1 cellular context compared by ENCODE assay signal in the genomic region with DNA sequence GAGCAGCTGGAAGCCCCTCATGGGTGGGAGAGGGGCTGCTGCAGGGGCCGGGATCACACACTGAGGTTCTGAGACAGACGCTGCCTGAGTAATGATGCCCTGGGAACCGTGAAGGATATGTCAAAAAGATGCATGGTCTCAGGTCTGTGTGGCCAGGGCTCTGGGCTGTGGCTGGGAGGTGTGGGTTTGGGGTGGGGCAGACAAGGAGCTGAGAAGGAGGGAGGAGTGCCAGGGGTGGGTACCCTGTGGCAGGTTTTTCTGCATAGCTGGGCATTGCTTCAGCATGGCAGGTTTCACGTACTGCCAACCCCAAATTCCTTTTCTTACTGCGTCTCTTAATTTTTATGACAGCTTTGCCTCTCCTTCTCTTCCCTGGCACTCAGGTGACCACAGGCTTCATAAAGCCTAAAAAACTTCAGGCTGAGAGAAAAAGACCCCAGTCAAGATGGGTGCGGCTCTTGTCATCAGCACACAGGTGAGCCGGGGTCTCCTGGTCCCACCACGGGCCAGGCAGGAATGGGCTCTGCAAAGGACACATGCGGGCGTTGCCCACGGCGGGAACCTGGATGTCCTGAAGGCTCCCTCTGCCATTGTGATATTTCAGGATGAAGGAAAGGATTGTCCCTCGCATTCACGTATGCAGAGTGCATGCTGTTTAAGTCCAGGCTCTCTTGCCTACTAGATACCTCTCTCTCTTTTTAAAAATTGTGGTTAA.
TF ChIP-seq lines count a peak whose summit lies in the region.

No MANE protein-coding gene starts in this region.

TF ChIP-seq in GM23338, 12 proteins besides CTCF, POLR2A, EP300 and RAD21:
- TF ChIP-seq EZH2 (IDR thresholded peaks at IDR 0.05; ENCODE audit: low read depth, unreplicated experiment) (no peak), POLR2AphosphoS5 (IDR thresholded peaks at IDR 0.05; ENCODE audit: low read depth) (no peak), STAT1 (IDR thresholded peaks at IDR 0.05; ENCODE audit: unreplicated experiment) (no peak), ZNF331 (CRISPR knock-in tag; IDR thresholded peaks at IDR 0.05; ENCODE audit: low read depth) (no peak), NANOG (IDR thresholded peaks at IDR 0.05; ENCODE audit: borderline replicate concordance) (no peak)
- TF ChIP-seq, protein P1, sequence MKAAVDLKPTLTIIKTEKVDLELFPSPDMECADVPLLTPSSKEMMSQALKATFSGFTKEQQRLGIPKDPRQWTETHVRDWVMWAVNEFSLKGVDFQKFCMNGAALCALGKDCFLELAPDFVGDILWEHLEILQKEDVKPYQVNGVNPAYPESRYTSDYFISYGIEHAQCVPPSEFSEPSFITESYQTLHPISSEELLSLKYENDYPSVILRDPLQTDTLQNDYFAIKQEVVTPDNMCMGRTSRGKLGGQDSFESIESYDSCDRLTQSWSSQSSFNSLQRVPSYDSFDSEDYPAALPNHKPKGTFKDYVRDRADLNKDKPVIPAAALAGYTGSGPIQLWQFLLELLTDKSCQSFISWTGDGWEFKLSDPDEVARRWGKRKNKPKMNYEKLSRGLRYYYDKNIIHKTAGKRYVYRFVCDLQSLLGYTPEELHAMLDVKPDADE (IDR thresholded peaks at IDR 0.05): no peak
- TF ChIP-seq, protein P2, sequence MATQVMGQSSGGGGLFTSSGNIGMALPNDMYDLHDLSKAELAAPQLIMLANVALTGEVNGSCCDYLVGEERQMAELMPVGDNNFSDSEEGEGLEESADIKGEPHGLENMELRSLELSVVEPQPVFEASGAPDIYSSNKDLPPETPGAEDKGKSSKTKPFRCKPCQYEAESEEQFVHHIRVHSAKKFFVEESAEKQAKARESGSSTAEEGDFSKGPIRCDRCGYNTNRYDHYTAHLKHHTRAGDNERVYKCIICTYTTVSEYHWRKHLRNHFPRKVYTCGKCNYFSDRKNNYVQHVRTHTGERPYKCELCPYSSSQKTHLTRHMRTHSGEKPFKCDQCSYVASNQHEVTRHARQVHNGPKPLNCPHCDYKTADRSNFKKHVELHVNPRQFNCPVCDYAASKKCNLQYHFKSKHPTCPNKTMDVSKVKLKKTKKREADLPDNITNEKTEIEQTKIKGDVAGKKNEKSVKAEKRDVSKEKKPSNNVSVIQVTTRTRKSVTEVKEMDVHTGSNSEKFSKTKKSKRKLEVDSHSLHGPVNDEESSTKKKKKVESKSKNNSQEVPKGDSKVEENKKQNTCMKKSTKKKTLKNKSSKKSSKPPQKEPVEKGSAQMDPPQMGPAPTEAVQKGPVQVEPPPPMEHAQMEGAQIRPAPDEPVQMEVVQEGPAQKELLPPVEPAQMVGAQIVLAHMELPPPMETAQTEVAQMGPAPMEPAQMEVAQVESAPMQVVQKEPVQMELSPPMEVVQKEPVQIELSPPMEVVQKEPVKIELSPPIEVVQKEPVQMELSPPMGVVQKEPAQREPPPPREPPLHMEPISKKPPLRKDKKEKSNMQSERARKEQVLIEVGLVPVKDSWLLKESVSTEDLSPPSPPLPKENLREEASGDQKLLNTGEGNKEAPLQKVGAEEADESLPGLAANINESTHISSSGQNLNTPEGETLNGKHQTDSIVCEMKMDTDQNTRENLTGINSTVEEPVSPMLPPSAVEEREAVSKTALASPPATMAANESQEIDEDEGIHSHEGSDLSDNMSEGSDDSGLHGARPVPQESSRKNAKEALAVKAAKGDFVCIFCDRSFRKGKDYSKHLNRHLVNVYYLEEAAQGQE (IDR thresholded peaks at IDR 0.05; ENCODE audit: unreplicated experiment): no peak
- TF ChIP-seq, protein P3, sequence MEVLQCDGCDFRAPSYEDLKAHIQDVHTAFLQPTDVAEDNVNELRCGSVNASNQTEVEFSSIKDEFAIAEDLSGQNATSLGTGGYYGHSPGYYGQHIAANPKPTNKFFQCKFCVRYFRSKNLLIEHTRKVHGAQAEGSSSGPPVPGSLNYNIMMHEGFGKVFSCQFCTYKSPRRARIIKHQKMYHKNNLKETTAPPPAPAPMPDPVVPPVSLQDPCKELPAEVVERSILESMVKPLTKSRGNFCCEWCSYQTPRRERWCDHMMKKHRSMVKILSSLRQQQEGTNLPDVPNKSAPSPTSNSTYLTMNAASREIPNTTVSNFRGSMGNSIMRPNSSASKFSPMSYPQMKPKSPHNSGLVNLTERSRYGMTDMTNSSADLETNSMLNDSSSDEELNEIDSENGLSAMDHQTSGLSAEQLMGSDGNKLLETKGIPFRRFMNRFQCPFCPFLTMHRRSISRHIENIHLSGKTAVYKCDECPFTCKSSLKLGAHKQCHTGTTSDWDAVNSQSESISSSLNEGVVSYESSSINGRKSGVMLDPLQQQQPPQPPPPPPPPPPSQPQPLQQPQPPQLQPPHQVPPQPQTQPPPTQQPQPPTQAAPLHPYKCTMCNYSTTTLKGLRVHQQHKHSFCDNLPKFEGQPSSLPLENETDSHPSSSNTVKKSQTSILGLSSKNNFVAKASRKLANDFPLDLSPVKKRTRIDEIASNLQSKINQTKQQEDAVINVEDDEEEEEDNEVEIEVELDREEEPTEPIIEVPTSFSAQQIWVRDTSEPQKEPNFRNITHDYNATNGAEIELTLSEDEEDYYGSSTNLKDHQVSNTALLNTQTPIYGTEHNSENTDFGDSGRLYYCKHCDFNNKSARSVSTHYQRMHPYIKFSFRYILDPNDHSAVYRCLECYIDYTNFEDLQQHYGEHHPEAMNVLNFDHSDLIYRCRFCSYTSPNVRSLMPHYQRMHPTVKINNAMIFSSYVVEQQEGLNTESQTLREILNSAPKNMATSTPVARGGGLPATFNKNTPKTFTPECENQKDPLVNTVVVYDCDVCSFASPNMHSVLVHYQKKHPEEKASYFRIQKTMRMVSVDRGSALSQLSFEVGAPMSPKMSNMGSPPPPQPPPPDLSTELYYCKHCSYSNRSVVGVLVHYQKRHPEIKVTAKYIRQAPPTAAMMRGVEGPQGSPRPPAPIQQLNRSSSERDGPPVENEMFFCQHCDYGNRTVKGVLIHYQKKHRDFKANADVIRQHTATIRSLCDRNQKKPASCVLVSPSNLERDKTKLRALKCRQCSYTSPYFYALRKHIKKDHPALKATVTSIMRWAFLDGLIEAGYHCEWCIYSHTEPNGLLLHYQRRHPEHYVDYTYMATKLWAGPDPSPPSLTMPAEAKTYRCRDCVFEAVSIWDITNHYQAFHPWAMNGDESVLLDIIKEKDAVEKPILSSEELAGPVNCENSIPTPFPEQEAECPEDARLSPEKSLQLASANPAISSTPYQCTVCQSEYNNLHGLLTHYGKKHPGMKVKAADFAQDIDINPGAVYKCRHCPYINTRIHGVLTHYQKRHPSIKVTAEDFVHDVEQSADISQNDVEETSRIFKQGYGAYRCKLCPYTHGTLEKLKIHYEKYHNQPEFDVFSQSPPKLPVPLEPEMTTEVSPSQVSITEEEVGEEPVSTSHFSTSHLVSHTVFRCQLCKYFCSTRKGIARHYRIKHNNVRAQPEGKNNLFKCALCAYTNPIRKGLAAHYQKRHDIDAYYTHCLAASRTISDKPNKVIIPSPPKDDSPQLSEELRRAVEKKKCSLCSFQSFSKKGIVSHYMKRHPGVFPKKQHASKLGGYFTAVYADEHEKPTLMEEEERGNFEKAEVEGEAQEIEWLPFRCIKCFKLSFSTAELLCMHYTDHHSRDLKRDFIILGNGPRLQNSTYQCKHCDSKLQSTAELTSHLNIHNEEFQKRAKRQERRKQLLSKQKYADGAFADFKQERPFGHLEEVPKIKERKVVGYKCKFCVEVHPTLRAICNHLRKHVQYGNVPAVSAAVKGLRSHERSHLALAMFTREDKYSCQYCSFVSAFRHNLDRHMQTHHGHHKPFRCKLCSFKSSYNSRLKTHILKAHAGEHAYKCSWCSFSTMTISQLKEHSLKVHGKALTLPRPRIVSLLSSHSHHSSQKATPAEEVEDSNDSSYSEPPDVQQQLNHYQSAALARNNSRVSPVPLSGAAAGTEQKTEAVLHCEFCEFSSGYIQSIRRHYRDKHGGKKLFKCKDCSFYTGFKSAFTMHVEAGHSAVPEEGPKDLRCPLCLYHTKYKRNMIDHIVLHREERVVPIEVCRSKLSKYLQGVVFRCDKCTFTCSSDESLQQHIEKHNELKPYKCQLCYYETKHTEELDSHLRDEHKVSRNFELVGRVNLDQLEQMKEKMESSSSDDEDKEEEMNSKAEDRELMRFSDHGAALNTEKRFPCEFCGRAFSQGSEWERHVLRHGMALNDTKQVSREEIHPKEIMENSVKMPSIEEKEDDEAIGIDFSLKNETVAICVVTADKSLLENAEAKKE (CRISPR knock-in tag; IDR thresholded peaks at IDR 0.05): no peak
